In genomic region chr9:114507726-114508125, GRCh38 we compare ENCODE assay signal across 8 cellular contexts. TPM values are rescaled to one million over a fixed set of nuclear protein-coding genes. Genes with fewer than 3 reads are reported as not detected.
DNase-seq lines count a peak whose midpoint lies in the region; TF ChIP-seq lines count a peak whose summit lies in the region.
"Had no signal": no experiment of that assay in that cellular context is flagged by ENCODE, and none has a peak within 500 bp of the region (broad histone marks: within the 10 kb centered on the region; RNA-seq: fewer than 3 reads in every experiment).

No MANE protein-coding gene starts in this region.

- H3K27ac ChIP-seq in WERI-Rb-1 = no peak overlapping the region

- intact Hi-C loops in cardiac septum (cut with DNase I) = no loop called here

- peak; percentile 40 for DNase-seq in DMS79 (lab: John Stamatoyannopoulos, UW)
- DNase-seq in HT1080 (ENCODE audit: low read depth) = peak; percentile 38
- DNase-seq in WERI-Rb-1 = peak; percentile 27
- DNase-seq in kidney glomerular epithelial cell (lab: John Stamatoyannopoulos, UW) = peak; percentile 30
- no peak for DNase-seq in cerebellum (ENCODE audit: low spot score)
- no peak for DNase-seq in cardiac septum (ENCODE audit: low spot score)
- DNase-seq in NCI-H226 = no peak

- no peaks in the 10 kb centered on the region for H3K36me3 ChIP-seq in WERI-Rb-1

- TF ChIP-seq CTCF in WERI-Rb-1 (IDR thresholded peaks at IDR 0.05; ENCODE audit: low read depth, low read length) = peak; percentile 69

- no peaks in the 10 kb centered on the region for H3K9me3 ChIP-seq in WERI-Rb-1 (ENCODE audit: severe bottlenecking)
- H3K9me3 ChIP-seq: mucosa of descending colon had no signal

- no peak overlapping the region for H3K4me3 ChIP-seq in WERI-Rb-1 (ENCODE audit: low read depth, low read length)
- H3K4me3 ChIP-seq: mucosa of descending colon had no signal

- H3K27me3 ChIP-seq in WERI-Rb-1 (ENCODE audit: insufficient read depth, low read depth, severe bottlenecking) = peaks cover 27% of the 10 kb centered on the region

RNA-seq across cellular contexts. Expression of gene WHRN, which starts 2.5 kb away (rescaled TPM):
- total RNA-seq in HT1080 (2014; rRNA removed; shearing (Covaris generic)) = 2.0 and 3.1 TPM in 2 replicates
- polyA plus RNA-seq in HT1080 (2015; cell fraction: cytosol; rRNA removed) = 2.9 and 3.7 TPM in 2 replicates
- polyA plus RNA-seq in HT1080 (2015; cell fraction: nucleus; rRNA removed) = 6.2 and 9.2 TPM in 2 replicates
- total RNA-seq in cerebellum (7.7 TPM), cardiac septum (0.35 TPM)

Comparison
In these comparisons a context has a peak if more than half of its experiments do, and no peak if none do; other contexts are left out.
1. DNase-seq: peak in DMS79 (single experiment), HT1080 (single experiment), WERI-Rb-1 (single experiment) and kidney glomerular epithelial cell (single experiment); none in cerebellum (single experiment), cardiac septum (single experiment) and NCI-H226 (single experiment).